ENCODE assay signal across 12 cellular contexts in the genomic region with DNA sequence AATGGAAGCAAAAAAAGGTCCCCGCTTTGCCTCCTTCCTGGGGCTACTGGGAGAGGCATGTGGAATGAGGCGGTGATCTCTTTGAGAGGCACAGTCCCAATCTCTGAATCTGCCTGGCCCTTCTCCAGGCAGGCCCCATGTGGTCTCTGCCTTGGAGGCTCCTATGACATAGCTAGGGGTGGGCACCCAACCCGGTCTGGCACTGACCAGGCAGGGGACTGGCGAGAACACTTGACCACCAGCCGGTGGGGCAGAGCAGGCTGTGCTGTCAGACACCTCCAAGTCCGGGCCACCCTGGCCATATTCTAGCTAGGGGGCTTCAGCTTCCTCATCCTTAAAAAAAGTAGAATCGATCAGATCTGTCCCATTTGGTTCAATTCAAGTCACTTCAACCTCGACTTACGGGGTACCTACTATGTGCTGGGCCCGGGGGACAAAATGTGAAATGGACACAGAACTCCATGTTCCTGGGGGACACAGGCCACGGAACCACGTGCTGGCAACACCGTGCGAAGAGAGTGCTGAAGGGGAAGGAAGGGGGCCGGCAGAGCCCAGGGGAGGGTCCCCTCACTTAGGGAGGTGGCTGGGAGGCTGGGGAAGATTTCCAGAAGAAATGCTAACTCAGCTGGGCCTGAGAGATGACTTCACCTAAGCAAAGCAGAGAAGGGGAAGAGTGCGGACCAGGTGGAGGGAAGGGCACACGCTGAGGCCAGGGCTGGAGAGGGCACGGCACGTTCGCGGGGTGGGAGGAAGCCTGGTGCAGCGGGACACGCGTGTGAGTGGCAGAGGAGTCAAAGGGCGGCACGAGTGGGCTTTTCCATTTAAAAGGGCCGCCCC. TPM values are rescaled to one million over a fixed set of nuclear protein-coding genes. Genes with fewer than 3 reads are reported as not detected.
DNase-seq lines count a peak whose midpoint lies in the region; ATAC-seq and TF ChIP-seq lines count a peak whose summit lies in the region.
"Had no signal": no experiment of that assay in that cellular context is flagged by ENCODE, and none has a peak within 500 bp of the region (broad histone marks: within the 10 kb centered on the region; RNA-seq: fewer than 3 reads in every experiment).

No MANE protein-coding gene starts in this region.

- peaks cover 9% of the 10 kb centered on the region for H3K36me3 Mint-ChIP-seq in dendritic cell treated with granulocyte-macrophage colony-stimulating factor and Interleukin-4, amounts not matched to agents 40 ng/mL and 50 ng/mL, for 4 days (ENCODE audit: low read depth)

- H3K9me3 Mint-ChIP-seq in dendritic cell treated with granulocyte-macrophage colony-stimulating factor and Interleukin-4, amounts not matched to agents 40 ng/mL and 50 ng/mL, for 4 days, result no peaks in the 10 kb centered on the region
- H3K9me3 Mint-ChIP-seq: activated CD4-positive, alpha-beta memory T cell treated with anti-CD3 and anti-CD28 coated beads, Interleukin-2, amount 10 ng/mL, durations not matched to agents 7 days and 5 days; activated naive CD4-positive, alpha-beta T cell treated with anti-CD3 and anti-CD28 coated beads for 36 hours; stimulated activated naive CD8-positive, alpha-beta T cell treated with anti-CD3 and anti-CD28 coated beads, Interleukin-15, amount 100 ng/mL, for 72 hours had no signal

- intact Hi-C loops in Panc1 (cut with micrococcal nuclease; ENCODE audit: unreplicated experiment) (no loop called here), ovary (cut with DNase I) (loop anchor here in 1 of 4 donors (5.0 kb wide), 1 partner anchor 48 kb away; no protein-coding TSS in a partner anchor)
- intact Hi-C loops in dendritic cell treated with granulocyte-macrophage colony-stimulating factor and Interleukin-4, amounts not matched to agents 40 ng/mL and 50 ng/mL, for 4 days (cut with micrococcal nuclease), result no loop called here

- TF ChIP-seq POLR2A in suprapubic skin (IDR thresholded peaks at IDR 0.05), result no peak
- TF ChIP-seq POLR2A in ovary (IDR thresholded peaks at IDR 0.05), result no peak

- CTCF ChIA-PET in Panc1 (lab: Charles Lee), result interaction anchor here (0.5 kb wide), 1 partner anchor 61 kb away, joined by 3 read pairs; no protein-coding TSS in a partner anchor

- POLR2A ChIA-PET in Panc1 (lab: Charles Lee), result interaction anchor here (0.7 kb wide), 1 partner anchor 42 kb away, joined by 3 read pairs; no protein-coding TSS in a partner anchor

- H3K4me1 Mint-ChIP-seq in dendritic cell treated with granulocyte-macrophage colony-stimulating factor and Interleukin-4, amounts not matched to agents 40 ng/mL and 50 ng/mL, for 4 days (ENCODE audit: low read depth), result peaks cover 71% of the 10 kb centered on the region

- H3K4me3 ChIP-seq in Panc1 (ENCODE audit: low read depth in 2 of 2, low read length in 2 of 2), result no peak overlapping the region
- H3K4me3 ChIP-seq in mucosa of rectum (ENCODE audit: low read length in 2 of 2), result peak overlapping the region in 1 of 2 donors; percentile 33
- no peak overlapping the region for H3K4me3 ChIP-seq in suprapubic skin
- no peak overlapping the region for H3K4me3 ChIP-seq in ovary

- H3K9me3 ChIP-seq in Panc1 (ENCODE audit: control insufficient read depth, insufficient read depth, low read depth, low read length) (no peaks in the 10 kb centered on the region), mucosa of rectum (ENCODE audit: control insufficient read depth in 2 of 2, low read length in 2 of 2) (no peaks in the 10 kb centered on the region), suprapubic skin (no peaks in the 10 kb centered on the region), ovary (no peaks in the 10 kb centered on the region)

- ATAC-seq in Panc1, result no peak
- no peak for ATAC-seq in HG02981 (IDR thresholded peaks at IDR 0.05; ENCODE audit: unreplicated experiment)
- ATAC-seq in HG02798 (IDR thresholded peaks at IDR 0.05; ENCODE audit: poor library complexity, unreplicated experiment), result no peak

- TF ChIP-seq EP300 in suprapubic skin (IDR thresholded peaks at IDR 0.05) (no peak), ovary (IDR thresholded peaks at IDR 0.05) (no peak)

- peaks cover 7% of the 10 kb centered on the region for H3K27me3 Mint-ChIP-seq in dendritic cell treated with granulocyte-macrophage colony-stimulating factor and Interleukin-4, amounts not matched to agents 40 ng/mL and 50 ng/mL, for 4 days
- H3K27me3 Mint-ChIP-seq: activated CD4-positive, alpha-beta memory T cell treated with anti-CD3 and anti-CD28 coated beads, Interleukin-2, amount 10 ng/mL, durations not matched to agents 7 days and 5 days; stimulated activated naive CD8-positive, alpha-beta T cell treated with anti-CD3 and anti-CD28 coated beads, Interleukin-15, amount 100 ng/mL, for 72 hours had no signal

- no TSS peak for BruUV-seq in Panc1 (replicated peaks; lab: Mats Ljungman, UMichigan)

- WGBS in suprapubic skin, result 64% methylated on average over 26 of the region's 27 CpGs
- 85 to 90% (median 90%) methylated on average over 27 of the region's 27 CpGs for WGBS in ovary, 3 donors

- in situ Hi-C loops in Panc1 (cut with HindIII; ENCODE audit: low pct_unique_long_range_greater_than_20kb, low sequenced_read_pairs), result no loop called here

- H3K4me3 Mint-ChIP-seq in dendritic cell treated with granulocyte-macrophage colony-stimulating factor and Interleukin-4, amounts not matched to agents 40 ng/mL and 50 ng/mL, for 4 days, result no peak overlapping the region
- H3K4me3 Mint-ChIP-seq: activated CD4-positive, alpha-beta memory T cell treated with anti-CD3 and anti-CD28 coated beads, Interleukin-2, amount 10 ng/mL, durations not matched to agents 7 days and 5 days; activated naive CD4-positive, alpha-beta T cell treated with anti-CD3 and anti-CD28 coated beads for 36 hours; stimulated activated naive CD8-positive, alpha-beta T cell treated with anti-CD3 and anti-CD28 coated beads, Interleukin-15, amount 100 ng/mL, for 72 hours had no signal

- H3K27ac Mint-ChIP-seq in dendritic cell treated with granulocyte-macrophage colony-stimulating factor and Interleukin-4, amounts not matched to agents 40 ng/mL and 50 ng/mL, for 4 days, result peak overlapping the region; percentile 54
- H3K27ac Mint-ChIP-seq: activated CD4-positive, alpha-beta memory T cell treated with anti-CD3 and anti-CD28 coated beads, Interleukin-2, amount 10 ng/mL, durations not matched to agents 7 days and 5 days; activated naive CD4-positive, alpha-beta T cell treated with anti-CD3 and anti-CD28 coated beads for 36 hours had no signal

- no peak for DNase-seq in Panc1 (ENCODE audit: low read depth, low spot score)
- DNase-seq in suprapubic skin (ENCODE audit: low spot score in 2 of 2), result no peak
- DNase-seq in DMS114 treated with DMSO at 0.1 percent for 48 hours (lab: John Stamatoyannopoulos, UW; ENCODE audit: unreplicated experiment), result no peak
- no peak for DNase-seq in ovary
- DNase-seq: activated CD4-positive, alpha-beta memory T cell treated with anti-CD3 and anti-CD28 coated beads, Interleukin-2, amount 10 ng/mL, durations not matched to agents 7 days and 5 days; activated naive CD4-positive, alpha-beta T cell treated with anti-CD3 and anti-CD28 coated beads for 36 hours; stimulated activated CD4-positive, alpha-beta T cell treated with anti-CD3 and anti-CD28 coated beads, Interleukin-4, amount 100 ng/mL, for 4 hours; stimulated activated naive CD8-positive, alpha-beta T cell treated with anti-CD3 and anti-CD28 coated beads, Interleukin-15, amount 100 ng/mL, for 72 hours had no signal

- TF ChIP-seq CTCF in Panc1 (IDR thresholded peaks at IDR 0.05) (no peak), suprapubic skin (IDR thresholded peaks at IDR 0.05) (no peak), ovary (IDR thresholded peaks at IDR 0.05) (no peak)

- H3K27ac ChIP-seq in Panc1 (ENCODE audit: low read length) (peak overlapping the region; percentile 34; the same call in 1 of the 2 replicates), mucosa of rectum (ENCODE audit: low read depth in 2 of 2, low read length in 2 of 2) (peak overlapping the region; percentile 96 to 97), suprapubic skin (peak overlapping the region; percentile 88), ovary (no peak overlapping the region)

- H3K36me3 ChIP-seq in Panc1 (ENCODE audit: control insufficient read depth, insufficient read depth, low read length) (no peaks in the 10 kb centered on the region), mucosa of rectum (ENCODE audit: control insufficient read depth in 2 of 2, insufficient read depth in 2 of 2, low read length in 2 of 2) (no peaks in the 10 kb centered on the region), suprapubic skin (no peaks in the 10 kb centered on the region), ovary (no peaks in the 10 kb centered on the region)

- peaks cover 34% of the 10 kb centered on the region for H3K4me1 ChIP-seq in Panc1 (ENCODE audit: control insufficient read depth, insufficient read depth, low read length)
- H3K4me1 ChIP-seq in mucosa of rectum (ENCODE audit: control insufficient read depth in 2 of 2, insufficient read depth in 2 of 2, low read length in 2 of 2), result peaks cover 62 to 67% of the 10 kb centered on the region in 2 donors
- peaks cover 100% of the 10 kb centered on the region for H3K4me1 ChIP-seq in suprapubic skin
- peaks cover 20% of the 10 kb centered on the region for H3K4me1 ChIP-seq in ovary (ENCODE audit: insufficient read depth)

- H3K27me3 ChIP-seq in Panc1 (ENCODE audit: control insufficient read depth, insufficient read depth, low read length) (no peaks in the 10 kb centered on the region), mucosa of rectum (ENCODE audit: control insufficient read depth in 2 of 2, insufficient read depth in 2 of 2, low read length in 2 of 2) (no peaks in the 10 kb centered on the region), suprapubic skin (no peaks in the 10 kb centered on the region), ovary (no peaks in the 10 kb centered on the region)

- H3K9ac ChIP-seq in mucosa of rectum (ENCODE audit: low read depth in 1 of 2, low read length in 2 of 2), result peak overlapping the region; percentile 60 to 79

RNA-seq across cellular contexts. Expression of a gene that starts 33.3 kb away (rescaled TPM):
- total RNA-seq in Panc1 (2021; ENCODE audit: unreplicated experiment) (171 TPM), suprapubic skin (100 to 1,000 TPM in 3 of 4 donors, 10 to 100 TPM in 1; 97.5 to 164 (median 131) TPM), ovary (100 to 1,000 TPM in 4 of 7 donors, 10 to 100 TPM in 3; 27.3 to 294 (median 116) TPM)
- 324 TPM for polyA plus RNA-seq in Panc1 (2012; ENCODE audit: insufficient read length)
- 10 to 100 TPM; 37.9 to 65.0 TPM for polyA plus RNA-seq in ovary

Comparison
In these comparisons a context has a peak if more than half of its experiments do, and no peak if none do; other contexts are left out.
1. H3K27ac ChIP-seq: peak in Panc1 (single experiment), mucosa of rectum (2 of 2) and suprapubic skin (single experiment); none in ovary (0 of 2).